In the genomic region with DNA sequence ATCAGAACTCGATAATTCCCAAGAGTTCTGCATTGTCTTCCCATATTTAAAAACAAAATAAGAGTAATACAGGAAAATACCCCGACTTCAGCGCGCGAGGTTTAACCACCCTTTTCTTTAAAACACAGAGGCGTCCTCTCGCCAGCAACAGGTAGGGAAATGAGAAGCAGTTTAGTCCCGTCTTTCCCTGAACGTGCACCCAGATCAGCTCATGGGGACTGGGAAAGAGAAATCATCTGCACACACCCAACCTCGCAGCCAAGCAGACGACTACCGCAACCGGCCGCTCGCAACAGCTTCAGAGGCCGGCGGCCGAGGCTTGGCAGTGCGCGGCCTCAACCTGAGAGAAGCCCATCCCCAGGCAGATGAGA, we compare ENCODE assay signal across 8 cellular contexts. TPM values are rescaled to one million over a fixed set of nuclear protein-coding genes. Genes with fewer than 3 reads are reported as not detected.
DNase-seq lines count a peak whose midpoint lies in the region; ATAC-seq, FAIRE-seq and TF ChIP-seq lines count a peak whose summit lies in the region.

No MANE protein-coding gene starts in this region.

- peaks cover 6% of the 10 kb centered on the region for H3K4me1 ChIP-seq in skeletal muscle satellite cell (ENCODE audit: control insufficient read depth, insufficient read depth, low read length)

- no peaks in the 10 kb centered on the region for H3K9me3 ChIP-seq in skeletal muscle satellite cell (replicated peaks; ENCODE audit: low read length)

- peaks cover 5% of the 10 kb centered on the region for H3K9me3 Mint-ChIP-seq in activated CD4-positive, alpha-beta T cell treated with anti-CD3 and anti-CD28 coated beads, Interleukin-2, amount 10 ng/mL, durations not matched to agents 7 days and 5 days

- peaks cover 36% of the 10 kb centered on the region for H3K36me3 ChIP-seq in skeletal muscle satellite cell (ENCODE audit: insufficient read depth, low read length)

- FAIRE-seq in RCC 7860 (lab: Jason Lieb, UNC) = no peak

- POLR2A ChIA-PET in activated CD4-positive, alpha-beta T cell treated with anti-CD3 and anti-CD28 coated beads, Interleukin-2, amount 10 ng/mL, durations not matched to agents 7 days and 5 days (lab: Charles Lee) = interaction anchor here (0.7 kb wide), 1 partner anchor 20 kb away, joined by 3 read pairs; no protein-coding TSS in a partner anchor

- intact Hi-C loops in left ventricle myocardium superior (cut with micrococcal nuclease) = no loop called here

- H3K27me3 ChIP-seq in skeletal muscle satellite cell (ENCODE audit: control insufficient read depth, insufficient read depth, low read length) = no peaks in the 10 kb centered on the region

- H3K36me3 Mint-ChIP-seq in activated CD4-positive, alpha-beta T cell treated with anti-CD3 and anti-CD28 coated beads, Interleukin-2, amount 10 ng/mL, durations not matched to agents 7 days and 5 days (ENCODE audit: low read depth) = peaks cover 20% of the 10 kb centered on the region

- no peaks in the 10 kb centered on the region for H3K27me3 Mint-ChIP-seq in activated CD4-positive, alpha-beta T cell treated with anti-CD3 and anti-CD28 coated beads, Interleukin-2, amount 10 ng/mL, durations not matched to agents 7 days and 5 days

- H3K27ac Mint-ChIP-seq in activated CD4-positive, alpha-beta T cell treated with anti-CD3 and anti-CD28 coated beads, Interleukin-2, amount 10 ng/mL, durations not matched to agents 7 days and 5 days = peak overlapping the region; percentile 89

- H3K9ac ChIP-seq in skeletal muscle satellite cell (ENCODE audit: low read depth, low read length) = peak overlapping the region; percentile 100

- peak; percentile 61 for ATAC-seq in left ventricle myocardium superior

- CTCF ChIA-PET in activated CD4-positive, alpha-beta T cell treated with anti-CD3 and anti-CD28 coated beads, Interleukin-2, amount 10 ng/mL, durations not matched to agents 7 days and 5 days (lab: Charles Lee) = no interaction called here

- no peak for DNase-seq in activated CD4-positive, alpha-beta T cell treated with anti-CD3 and anti-CD28 coated beads, Interleukin-2, amount 10 ng/mL, durations not matched to agents 7 days and 5 days
- DNase-seq in activated CD4-positive, alpha-beta T cell treated with anti-CD3 and anti-CD28 coated beads for 4 hours = no peak
- DNase-seq in left ventricle myocardium superior = no peak
- no peak for DNase-seq in RCC 7860 (ENCODE audit: low spot score)
- no peak for DNase-seq in islet precursor cell
- no peak for DNase-seq in NCI-H128 (lab: John Stamatoyannopoulos, UW; ENCODE audit: unreplicated experiment)

- peak overlapping the region; percentile 81 for H3K4me2 ChIP-seq in skeletal muscle satellite cell (ENCODE audit: low read length)

- H3K4me3 Mint-ChIP-seq in activated CD4-positive, alpha-beta T cell treated with anti-CD3 and anti-CD28 coated beads, Interleukin-2, amount 10 ng/mL, durations not matched to agents 7 days and 5 days = peak overlapping the region; percentile 89

- TF ChIP-seq CTCF in WI38 (IDR thresholded peaks at IDR 0.05; ENCODE audit: low read depth, low read length) = no peak

- H3K4me3 ChIP-seq in WI38 (ENCODE audit: low read depth, low read length) = peak overlapping the region; percentile 70
- peak overlapping the region; percentile 96 for H3K4me3 ChIP-seq in skeletal muscle satellite cell (ENCODE audit: low read length)

- peaks cover 36% of the 10 kb centered on the region for H3K4me1 Mint-ChIP-seq in activated CD4-positive, alpha-beta T cell treated with anti-CD3 and anti-CD28 coated beads, Interleukin-2, amount 10 ng/mL, durations not matched to agents 7 days and 5 days

RNA-seq across cellular contexts. Expression of a gene that starts 0.7 kb away (rescaled TPM):
- total RNA-seq in activated CD4-positive, alpha-beta T cell treated with anti-CD3 and anti-CD28 coated beads, Interleukin-2, amount 10 ng/mL, durations not matched to agents 7 days and 5 days = 10 to 100 TPM; 53.8 to 58.3 TPM
- total RNA-seq in left ventricle myocardium superior = 28.3 TPM
- 79.7 and 145 TPM in 2 replicates for total RNA-seq in skeletal muscle satellite cell (2012; rRNA removed)

RNA-seq across cellular contexts. Expression of a gene that starts 34.9 kb away (rescaled TPM):
- total RNA-seq in activated CD4-positive, alpha-beta T cell treated with anti-CD3 and anti-CD28 coated beads, Interleukin-2, amount 10 ng/mL, durations not matched to agents 7 days and 5 days = not detected
- 107 TPM for total RNA-seq in left ventricle myocardium superior
- 2.2 and 8.6 TPM in 2 replicates for total RNA-seq in skeletal muscle satellite cell (2012; rRNA removed)

Comparison
In these comparisons a context has a peak if more than half of its experiments do, and no peak if none do; other contexts are left out.
1. RNA of a gene that starts 34.9 kb away (total RNA-seq): 107 TPM in left ventricle myocardium superior (single experiment); not detected in activated CD4-positive, alpha-beta T cell treated with anti-CD3 and anti-CD28 coated beads, Interleukin-2, amount 10 ng/mL, durations not matched to agents 7 days and 5 days; every median in the first group is over 100 times any median in the second.